In the genomic region with DNA sequence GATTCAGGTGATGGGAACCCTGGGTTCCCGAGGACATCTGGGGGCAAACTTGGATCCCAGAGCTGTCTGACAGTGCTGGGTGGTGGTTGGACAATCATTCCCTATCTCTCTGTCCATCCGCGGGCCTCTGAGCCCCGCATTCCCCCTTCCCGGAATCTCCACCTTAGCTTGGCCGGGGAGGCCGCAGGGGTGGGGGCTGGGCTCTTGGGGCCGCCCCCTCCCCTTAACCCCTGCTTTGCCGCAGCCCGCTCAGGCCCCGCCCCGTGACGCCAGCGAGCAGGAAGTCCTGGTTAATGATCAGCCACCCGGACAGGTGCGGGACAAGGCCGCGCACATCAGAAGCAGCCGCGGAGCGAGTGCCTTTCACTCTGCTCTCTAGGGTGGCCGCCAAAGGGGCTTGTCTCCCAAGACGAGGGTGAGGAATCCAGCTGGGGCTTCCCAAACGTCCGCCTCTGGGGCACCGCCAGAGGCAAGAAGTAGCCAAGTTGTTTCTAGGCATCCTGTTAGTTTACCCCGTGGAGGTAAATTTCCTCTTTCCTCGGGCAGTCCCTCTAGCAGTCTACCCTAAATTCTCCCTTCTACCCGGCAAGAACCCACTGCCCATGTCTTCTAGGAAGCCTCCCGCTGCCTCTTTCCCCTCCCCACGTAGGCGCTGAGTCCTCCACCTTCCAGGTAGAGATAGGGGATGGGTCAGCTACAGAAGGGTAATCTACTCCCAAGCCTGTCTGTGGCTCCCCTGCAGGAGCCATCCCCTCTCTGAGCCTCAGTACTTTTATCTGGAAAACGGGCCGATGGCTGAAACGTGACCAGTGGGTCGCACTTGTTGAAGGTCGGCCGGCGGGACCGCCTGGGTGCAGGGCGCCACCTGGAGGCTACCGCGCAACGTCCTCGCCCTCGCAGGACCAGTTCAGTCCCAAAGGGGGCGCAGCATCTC, we compare ENCODE assay signal across 2 cellular contexts.
TF ChIP-seq lines count a peak whose summit lies in the region.

No MANE protein-coding gene starts in this region.

TF ChIP-seq in GM23338, 12 proteins besides CTCF, POLR2A, EP300 and RAD21 (continues in another document):
- TF ChIP-seq EZH2phosphoT487 (IDR thresholded peaks at IDR 0.05; ENCODE audit: unreplicated experiment), result no peak
- no peak for TF ChIP-seq REST (IDR thresholded peaks at IDR 0.05; ENCODE audit: unreplicated experiment)
- no peak for TF ChIP-seq NANOG (IDR thresholded peaks at IDR 0.05; ENCODE audit: borderline replicate concordance)
- TF ChIP-seq, protein P1, sequence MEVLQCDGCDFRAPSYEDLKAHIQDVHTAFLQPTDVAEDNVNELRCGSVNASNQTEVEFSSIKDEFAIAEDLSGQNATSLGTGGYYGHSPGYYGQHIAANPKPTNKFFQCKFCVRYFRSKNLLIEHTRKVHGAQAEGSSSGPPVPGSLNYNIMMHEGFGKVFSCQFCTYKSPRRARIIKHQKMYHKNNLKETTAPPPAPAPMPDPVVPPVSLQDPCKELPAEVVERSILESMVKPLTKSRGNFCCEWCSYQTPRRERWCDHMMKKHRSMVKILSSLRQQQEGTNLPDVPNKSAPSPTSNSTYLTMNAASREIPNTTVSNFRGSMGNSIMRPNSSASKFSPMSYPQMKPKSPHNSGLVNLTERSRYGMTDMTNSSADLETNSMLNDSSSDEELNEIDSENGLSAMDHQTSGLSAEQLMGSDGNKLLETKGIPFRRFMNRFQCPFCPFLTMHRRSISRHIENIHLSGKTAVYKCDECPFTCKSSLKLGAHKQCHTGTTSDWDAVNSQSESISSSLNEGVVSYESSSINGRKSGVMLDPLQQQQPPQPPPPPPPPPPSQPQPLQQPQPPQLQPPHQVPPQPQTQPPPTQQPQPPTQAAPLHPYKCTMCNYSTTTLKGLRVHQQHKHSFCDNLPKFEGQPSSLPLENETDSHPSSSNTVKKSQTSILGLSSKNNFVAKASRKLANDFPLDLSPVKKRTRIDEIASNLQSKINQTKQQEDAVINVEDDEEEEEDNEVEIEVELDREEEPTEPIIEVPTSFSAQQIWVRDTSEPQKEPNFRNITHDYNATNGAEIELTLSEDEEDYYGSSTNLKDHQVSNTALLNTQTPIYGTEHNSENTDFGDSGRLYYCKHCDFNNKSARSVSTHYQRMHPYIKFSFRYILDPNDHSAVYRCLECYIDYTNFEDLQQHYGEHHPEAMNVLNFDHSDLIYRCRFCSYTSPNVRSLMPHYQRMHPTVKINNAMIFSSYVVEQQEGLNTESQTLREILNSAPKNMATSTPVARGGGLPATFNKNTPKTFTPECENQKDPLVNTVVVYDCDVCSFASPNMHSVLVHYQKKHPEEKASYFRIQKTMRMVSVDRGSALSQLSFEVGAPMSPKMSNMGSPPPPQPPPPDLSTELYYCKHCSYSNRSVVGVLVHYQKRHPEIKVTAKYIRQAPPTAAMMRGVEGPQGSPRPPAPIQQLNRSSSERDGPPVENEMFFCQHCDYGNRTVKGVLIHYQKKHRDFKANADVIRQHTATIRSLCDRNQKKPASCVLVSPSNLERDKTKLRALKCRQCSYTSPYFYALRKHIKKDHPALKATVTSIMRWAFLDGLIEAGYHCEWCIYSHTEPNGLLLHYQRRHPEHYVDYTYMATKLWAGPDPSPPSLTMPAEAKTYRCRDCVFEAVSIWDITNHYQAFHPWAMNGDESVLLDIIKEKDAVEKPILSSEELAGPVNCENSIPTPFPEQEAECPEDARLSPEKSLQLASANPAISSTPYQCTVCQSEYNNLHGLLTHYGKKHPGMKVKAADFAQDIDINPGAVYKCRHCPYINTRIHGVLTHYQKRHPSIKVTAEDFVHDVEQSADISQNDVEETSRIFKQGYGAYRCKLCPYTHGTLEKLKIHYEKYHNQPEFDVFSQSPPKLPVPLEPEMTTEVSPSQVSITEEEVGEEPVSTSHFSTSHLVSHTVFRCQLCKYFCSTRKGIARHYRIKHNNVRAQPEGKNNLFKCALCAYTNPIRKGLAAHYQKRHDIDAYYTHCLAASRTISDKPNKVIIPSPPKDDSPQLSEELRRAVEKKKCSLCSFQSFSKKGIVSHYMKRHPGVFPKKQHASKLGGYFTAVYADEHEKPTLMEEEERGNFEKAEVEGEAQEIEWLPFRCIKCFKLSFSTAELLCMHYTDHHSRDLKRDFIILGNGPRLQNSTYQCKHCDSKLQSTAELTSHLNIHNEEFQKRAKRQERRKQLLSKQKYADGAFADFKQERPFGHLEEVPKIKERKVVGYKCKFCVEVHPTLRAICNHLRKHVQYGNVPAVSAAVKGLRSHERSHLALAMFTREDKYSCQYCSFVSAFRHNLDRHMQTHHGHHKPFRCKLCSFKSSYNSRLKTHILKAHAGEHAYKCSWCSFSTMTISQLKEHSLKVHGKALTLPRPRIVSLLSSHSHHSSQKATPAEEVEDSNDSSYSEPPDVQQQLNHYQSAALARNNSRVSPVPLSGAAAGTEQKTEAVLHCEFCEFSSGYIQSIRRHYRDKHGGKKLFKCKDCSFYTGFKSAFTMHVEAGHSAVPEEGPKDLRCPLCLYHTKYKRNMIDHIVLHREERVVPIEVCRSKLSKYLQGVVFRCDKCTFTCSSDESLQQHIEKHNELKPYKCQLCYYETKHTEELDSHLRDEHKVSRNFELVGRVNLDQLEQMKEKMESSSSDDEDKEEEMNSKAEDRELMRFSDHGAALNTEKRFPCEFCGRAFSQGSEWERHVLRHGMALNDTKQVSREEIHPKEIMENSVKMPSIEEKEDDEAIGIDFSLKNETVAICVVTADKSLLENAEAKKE (CRISPR knock-in tag; IDR thresholded peaks at IDR 0.05), result 0 out of 2 replicates have a peak, but pooled peaks have one; percentile 13
- TF ChIP-seq ZNF331 (CRISPR knock-in tag; IDR thresholded peaks at IDR 0.05; ENCODE audit: low read depth), result no peak
- no peak for TF ChIP-seq JUNB (IDR thresholded peaks at IDR 0.05; ENCODE audit: unreplicated experiment)
- no peak for TF ChIP-seq EZH2 (IDR thresholded peaks at IDR 0.05; ENCODE audit: low read depth, unreplicated experiment)
- no peak for TF ChIP-seq ZNF114 (CRISPR knock-in tag; IDR thresholded peaks at IDR 0.05)

TF ChIP-seq in liver, 16 proteins besides CTCF, POLR2A, EP300 and RAD21:
- TF ChIP-seq HNF4A (conservative IDR thresholded peaks at IDR 0.05) (peak; percentile 24 to 48), SP1 (IDR thresholded peaks at IDR 0.05) (peak; percentile 66), EGR1 (IDR thresholded peaks at IDR 0.05; ENCODE audit: low read depth in 2 of 2) (peak; percentile 51 to 71), JUND (IDR thresholded peaks at IDR 0.05) (peak; percentile 21 to 24), GABPA (IDR thresholded peaks at IDR 0.05 in 1 of 2, conservative IDR thresholded peaks at IDR 0.05 in 1 of 2) (peak in 1 of 2 donors; percentile 58), FOXA1 (IDR thresholded peaks at IDR 0.05) (peak; percentile 14), REST (IDR thresholded peaks at IDR 0.05) (peak; percentile 42), FOXA2 (IDR thresholded peaks at IDR 0.05) (no peak), HNF4G (IDR thresholded peaks at IDR 0.05) (no peak), YY1 (IDR thresholded peaks at IDR 0.05) (peak; percentile 39), RXRA (IDR thresholded peaks at IDR 0.05) (peak; percentile 28 to 62), TAF1 (conservative IDR thresholded peaks at IDR 0.05) (peak; percentile 69)
- TF ChIP-seq, protein P2, sequence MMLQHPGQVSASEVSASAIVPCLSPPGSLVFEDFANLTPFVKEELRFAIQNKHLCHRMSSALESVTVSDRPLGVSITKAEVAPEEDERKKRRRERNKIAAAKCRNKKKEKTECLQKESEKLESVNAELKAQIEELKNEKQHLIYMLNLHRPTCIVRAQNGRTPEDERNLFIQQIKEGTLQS (IDR thresholded peaks at IDR 0.05), result no peak
- TF ChIP-seq, protein P3, sequence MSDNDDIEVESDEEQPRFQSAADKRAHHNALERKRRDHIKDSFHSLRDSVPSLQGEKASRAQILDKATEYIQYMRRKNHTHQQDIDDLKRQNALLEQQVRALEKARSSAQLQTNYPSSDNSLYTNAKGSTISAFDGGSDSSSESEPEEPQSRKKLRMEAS (IDR thresholded peaks at IDR 0.05), result peak; percentile 57
- TF ChIP-seq, protein P4, sequence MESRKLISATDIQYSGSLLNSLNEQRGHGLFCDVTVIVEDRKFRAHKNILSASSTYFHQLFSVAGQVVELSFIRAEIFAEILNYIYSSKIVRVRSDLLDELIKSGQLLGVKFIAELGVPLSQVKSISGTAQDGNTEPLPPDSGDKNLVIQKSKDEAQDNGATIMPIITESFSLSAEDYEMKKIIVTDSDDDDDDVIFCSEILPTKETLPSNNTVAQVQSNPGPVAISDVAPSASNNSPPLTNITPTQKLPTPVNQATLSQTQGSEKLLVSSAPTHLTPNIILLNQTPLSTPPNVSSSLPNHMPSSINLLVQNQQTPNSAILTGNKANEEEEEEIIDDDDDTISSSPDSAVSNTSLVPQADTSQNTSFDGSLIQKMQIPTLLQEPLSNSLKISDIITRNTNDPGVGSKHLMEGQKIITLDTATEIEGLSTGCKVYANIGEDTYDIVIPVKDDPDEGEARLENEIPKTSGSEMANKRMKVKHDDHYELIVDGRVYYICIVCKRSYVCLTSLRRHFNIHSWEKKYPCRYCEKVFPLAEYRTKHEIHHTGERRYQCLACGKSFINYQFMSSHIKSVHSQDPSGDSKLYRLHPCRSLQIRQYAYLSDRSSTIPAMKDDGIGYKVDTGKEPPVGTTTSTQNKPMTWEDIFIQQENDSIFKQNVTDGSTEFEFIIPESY (IDR thresholded peaks at IDR 0.05), result no peak
